In genomic region chr12:47032644-47033043, GRCh38 we compare ENCODE assay signal across 8 cellular contexts. TPM values are rescaled to one million over a fixed set of nuclear protein-coding genes. Genes with fewer than 3 reads are reported as not detected.
DNase-seq lines count a peak whose midpoint lies in the region; ATAC-seq, FAIRE-seq and TF ChIP-seq lines count a peak whose summit lies in the region.

No MANE protein-coding gene starts in this region.

- no peak overlapping the region for H2AFZ ChIP-seq in K562 (ENCODE audit: low read depth, low read length)

- peak; percentile 93 for TF ChIP-seq RAD21 in K562 (CRISPR knock-in tag; conservative IDR thresholded peaks at IDR 0.05 in 1 of 2, IDR thresholded peaks at IDR 0.05 in 1 of 2)

- in situ Hi-C loops in GM13976 (cut with MboI; ENCODE audit: low sequenced_read_pairs, unreplicated experiment) (no loop called here), K562 (cut with MboI) (loop anchor here (5.0 to 10.0 kb wide), 2 partner anchors 272 to 365 kb away; no protein-coding TSS in a partner anchor)

- no peak overlapping the region for H3K4me2 ChIP-seq in K562 (ENCODE audit: insufficient read depth, low read length)

- no peaks in the 10 kb centered on the region for H3K9me3 ChIP-seq in K562 (replicated peaks; ENCODE audit: control insufficient read depth, insufficient read depth, low read depth, low read length)

- POLR2A ChIA-PET in K562 (lab: Yijun Ruan, JAX): interaction anchor here (0.6 to 1.1 kb wide), 3 partner anchors 9 to 642 kb away, joined by 3 to 4 read pairs (median 3); no protein-coding TSS in a partner anchor

- intact Hi-C loops in K562 (cut with micrococcal nuclease): loop anchor here (1.0 to 5.0 kb wide), 5 partner anchors 39 to 654 kb away; no protein-coding TSS in a partner anchor

- BruUV-seq in K562 (replicated peaks; lab: Mats Ljungman, UMichigan): no TSS peak

- H3K27ac ChIP-seq in K562 (ENCODE audit: extremely low read depth, low read depth, low read length): no peak overlapping the region

- CTCF ChIA-PET in K562 (lab: Yijun Ruan, JAX; ENCODE audit: low intra/inter-chr PET ratio): interaction anchor here (0.9 to 1.4 kb wide), 6 partner anchors 38 to 805 kb away, joined by 3 to 13 read pairs (median 4); no protein-coding TSS in a partner anchor

- TF ChIP-seq EP300 in K562 (IDR thresholded peaks at IDR 0.05; ENCODE audit: low read length): no peak

- no peaks in the 10 kb centered on the region for H3K9me1 ChIP-seq in K562 (ENCODE audit: control insufficient read depth, insufficient read depth, low read length)

- TF ChIP-seq CTCF in GM13976 (IDR thresholded peaks at IDR 0.05; ENCODE audit: borderline replicate concordance, control extremely low read depth, extremely low read depth, insufficient read depth, missing control alignments) (peak; percentile 28), K562 (IDR thresholded peaks at IDR 0.05 in 2 of 3, conservative IDR thresholded peaks at IDR 0.05 in 1 of 3; ENCODE audit: insufficient read depth in 2 of 3, low read depth in 1 of 3, low read length in 3 of 3) (peak; percentile 42 to 77 (median 57); a peak in 5 of 6 replicates)

- no peaks in the 10 kb centered on the region for H3K4me1 ChIP-seq in K562 (replicated peaks in 1 of 2; ENCODE audit: control insufficient read depth in 2 of 2, insufficient read depth in 2 of 2, low read length in 2 of 2)

- no peak for TF ChIP-seq POLR2A in K562 (conservative IDR thresholded peaks at IDR 0.05)

- 0% methylated on average over 1 of the region's 1 CpG for WGBS in K562 (ENCODE audit: insufficient coverage, low coverage, missing lambda C conversion rate)

- no peaks in the 10 kb centered on the region for H4K20me1 ChIP-seq in K562 (replicated peaks; ENCODE audit: control insufficient read depth, insufficient read depth, low read length)

- no peaks in the 10 kb centered on the region; a peak in 1 of 5 replicates for H3K27me3 ChIP-seq in K562 (ENCODE audit: control insufficient read depth in 2 of 2, insufficient read depth in 2 of 2, low read length in 2 of 2)

- no peak overlapping the region for H3K9ac ChIP-seq in K562 (ENCODE audit: insufficient read depth in 1 of 2, low read depth in 2 of 2, low read length in 2 of 2)

- DNase-seq in AML-193 (lab: John Stamatoyannopoulos, UW) (peak; percentile 40 to 53), GM13976 (ENCODE audit: low spot score) (no peak), NCI-H2227 treated with DMSO at 0.1 percent for 48 hours (lab: John Stamatoyannopoulos, UW) (peak; percentile 14), K562 (ENCODE audit: extremely low read depth in 1 of 4, low spot score in 3 of 4) (peak in 2 of 4 experiments; percentile 14 to 61), superior temporal gyrus (ENCODE audit: extremely low spot score) (peak; percentile 72)

- no peaks in the 10 kb centered on the region for H3K36me3 ChIP-seq in K562 (ENCODE audit: control insufficient read depth, insufficient read depth, low read length)

- H3K4me3 ChIP-seq in K562: no peak overlapping the region

- ATAC-seq in K562 (peak; percentile 86), GM19023 (IDR thresholded peaks at IDR 0.05; ENCODE audit: unreplicated experiment) (no peak), HG02759 (IDR thresholded peaks at IDR 0.05; ENCODE audit: unreplicated experiment) (no peak)

- no peaks in the 10 kb centered on the region for H3K79me2 ChIP-seq in K562 (ENCODE audit: control insufficient read depth, insufficient read depth, low read length)

- peak; percentile 79 for FAIRE-seq in K562 (lab: Jason Lieb, UNC)
- FAIRE-seq in islet of Langerhans (lab: Jason Lieb, UNC): peak; percentile 94

TF ChIP-seq in K562, 482 proteins besides CTCF, POLR2A, EP300 and RAD21:
- TF ChIP-seq ZNF384 (IDR thresholded peaks at IDR 0.05; ENCODE audit: low read depth, low read length): peak; percentile 58
- peak; percentile 85 for TF ChIP-seq DEAF1 (CRISPR knock-in tag; IDR thresholded peaks at IDR 0.05)
- peak in 1 of 2 experiments; percentile 28; a peak in 1 of 4 replicates for TF ChIP-seq MAZ (CRISPR knock-in tag; conservative IDR thresholded peaks at IDR 0.05 in 1 of 2, IDR thresholded peaks at IDR 0.05 in 1 of 2)
- no peak for TF ChIP-seq TAF15 (IDR thresholded peaks at IDR 0.05; ENCODE audit: low read depth, low read length)
- peak; percentile 45; the same call in 1 of the 2 replicates for TF ChIP-seq CC2D1A (IDR thresholded peaks at IDR 0.05)
- peak; percentile 41; the same call in 1 of the 2 replicates for TF ChIP-seq GATAD2B (IDR thresholded peaks at IDR 0.05; ENCODE audit: borderline replicate concordance)
- TF ChIP-seq SMC3 (conservative IDR thresholded peaks at IDR 0.05; ENCODE audit: insufficient read depth, low read depth, low read length): peak; percentile 55
- no peak for TF ChIP-seq TAL1 (IDR thresholded peaks at IDR 0.05)
- no peak for TF ChIP-seq HNRNPH1 (optimal IDR thresholded peaks at IDR 0.05; ENCODE audit: low read depth, low read length)
- TF ChIP-seq FOXA3 (CRISPR knock-in tag; conservative IDR thresholded peaks at IDR 0.05 in 1 of 2, IDR thresholded peaks at IDR 0.05 in 1 of 2): 0 out of 4 replicates have a peak, but pooled peaks of 1 of the 2 experiments have one; percentile 5
- TF ChIP-seq RB1 (IDR thresholded peaks at IDR 0.05; ENCODE audit: low read depth): no peak
- TF ChIP-seq ZNF766 (CRISPR knock-in tag; conservative IDR thresholded peaks at IDR 0.05): 0 out of 2 replicates have a peak, but pooled peaks have one; percentile 18
- TF ChIP-seq POLR2AphosphoS2 (IDR thresholded peaks at IDR 0.05; ENCODE audit: low read length): no peak
- no peak for TF ChIP-seq SREBF2 (CRISPR knock-in tag; IDR thresholded peaks at IDR 0.05)

RNA-seq across cellular contexts. Expression of gene PCED1B, which starts 46.8 kb away (rescaled TPM):
- total RNA-seq in K562 (2011; cell fraction: chromatin; rRNA removed; ENCODE audit: low replicate concordance): 2.8 and 3.6 TPM in 2 replicates
- total RNA-seq in K562 (2011; cell fraction: nucleolus; rRNA removed): 2.3 and 3.0 TPM in 2 replicates
- total RNA-seq in K562 (2011; cell fraction: nucleoplasm; rRNA removed): 2.9 and 4.0 TPM in 2 replicates
- total RNA-seq in K562 (2014; rRNA removed) (1.6 and 4.4 TPM in 2 replicates), K562 (2014; rRNA removed; fragmentation: Illumina TruSeq; extraction: Trizol) (2.5 and 2.7 TPM in 2 replicates), K562 (2015; rRNA removed; fragmentation: Illumina TruSeq; extraction: Trizol) (4.7 and 6.1 TPM in 2 replicates), K562 (2021) (7.2 and 7.4 TPM in 2 replicates)
- polyA plus RNA-seq in K562 (2011; rRNA removed) (0.35 and 1.2 TPM in 2 replicates), K562 (2014; fragmentation: Illumina TruSeq; extraction: Trizol) (9.3 and 9.6 TPM in 2 replicates), K562 (2014; fragmentation: Nextera tagmentation; extraction: Ambion mirVana) (1 to 10 TPM; 1.2 to 1.5 TPM), K562 (2014; rRNA removed) (6.6 and 8.6 TPM in 2 replicates)
- 0.13 and 3.5 TPM in 2 replicates for polyA plus RNA-seq in K562 (2011; cell fraction: cytosol; rRNA removed)
- 0.24 and 3.2 TPM in 2 replicates for polyA plus RNA-seq in K562 (2011; cell fraction: nucleus; rRNA removed)
- 21.8 and 40.0 TPM in 2 replicates for polyA plus RNA-seq in K562 (2012)
- 0.09 and 1.3 TPM in 2 replicates for polyA minus RNA-seq in K562 (2011; rRNA and poly(A)+ RNA removed)
- polyA minus RNA-seq in K562 (2011; cell fraction: cytosol; rRNA and poly(A)+ RNA removed): 1.1 TPM in 1 of 2 replicates, not detected in the other
- 0.54 TPM in 1 of 2 replicates, not detected in the other for polyA minus RNA-seq in K562 (2011; cell fraction: nucleus; rRNA and poly(A)+ RNA removed)

RNA-seq across cellular contexts. Expression of gene AMIGO2, which starts 47.1 kb away (rescaled TPM):
- total RNA-seq in K562 (2011; cell fraction: chromatin; rRNA removed; ENCODE audit: low replicate concordance): 4.4 and 5.8 TPM in 2 replicates
- total RNA-seq in K562 (2011; cell fraction: nucleolus; rRNA removed): 3.9 and 5.0 TPM in 2 replicates
- total RNA-seq in K562 (2011; cell fraction: nucleoplasm; rRNA removed): 4.5 and 5.2 TPM in 2 replicates
- total RNA-seq in K562 (2014; rRNA removed): 3.6 and 3.8 TPM in 2 replicates
- 3.6 and 4.7 TPM in 2 replicates for total RNA-seq in K562 (2014; rRNA removed; fragmentation: Illumina TruSeq; extraction: Trizol)
- 7.9 and 8.1 TPM in 2 replicates for total RNA-seq in K562 (2015; rRNA removed; fragmentation: Illumina TruSeq; extraction: Trizol)
- total RNA-seq in K562 (2021): 3.5 and 3.7 TPM in 2 replicates
- polyA plus RNA-seq in K562 (2011; rRNA removed): 0.38 and 8.3 TPM in 2 replicates
- polyA plus RNA-seq in K562 (2011; cell fraction: cytosol; rRNA removed): 0.18 and 2.8 TPM in 2 replicates
- 0.39 and 6.3 TPM in 2 replicates for polyA plus RNA-seq in K562 (2011; cell fraction: nucleus; rRNA removed)
- 11.9 and 24.7 TPM in 2 replicates for polyA plus RNA-seq in K562 (2012)
- polyA plus RNA-seq in K562 (2014; fragmentation: Illumina TruSeq; extraction: Trizol): 4.5 and 4.6 TPM in 2 replicates
- polyA plus RNA-seq in K562 (2014; fragmentation: Nextera tagmentation; extraction: Ambion mirVana): 1 to 10 TPM; 2.0 to 4.1 TPM
- polyA plus RNA-seq in K562 (2014; rRNA removed): 2.5 and 3.8 TPM in 2 replicates
- polyA minus RNA-seq in K562 (2011; rRNA and poly(A)+ RNA removed): 0.45 and 7.9 TPM in 2 replicates
- 4.2 TPM in 1 of 2 replicates, not detected in the other for polyA minus RNA-seq in K562 (2011; cell fraction: cytosol; rRNA and poly(A)+ RNA removed)
- 0.22 and 2.6 TPM in 2 replicates for polyA minus RNA-seq in K562 (2011; cell fraction: nucleus; rRNA and poly(A)+ RNA removed)
